1 cellular context compared by ENCODE assay signal in genomic region chr21:39720126-39720778, GRCh38.
TF ChIP-seq lines count a peak whose summit lies in the region.

No MANE protein-coding gene starts in this region.

TF ChIP-seq in GM23338, 12 proteins besides CTCF, POLR2A, EP300 and RAD21 (continued from another document):
- TF ChIP-seq ZNF331 (CRISPR knock-in tag; IDR thresholded peaks at IDR 0.05; ENCODE audit: low read depth) = no peak
- no peak for TF ChIP-seq REST (IDR thresholded peaks at IDR 0.05; ENCODE audit: unreplicated experiment)
- no peak for TF ChIP-seq EZH2 (IDR thresholded peaks at IDR 0.05; ENCODE audit: low read depth, unreplicated experiment)
- no peak for TF ChIP-seq ZNF114 (CRISPR knock-in tag; IDR thresholded peaks at IDR 0.05)
- TF ChIP-seq ZNF462 (CRISPR knock-in tag; IDR thresholded peaks at IDR 0.05) = no peak
- no peak for TF ChIP-seq EZH2phosphoT487 (IDR thresholded peaks at IDR 0.05; ENCODE audit: unreplicated experiment)
- no peak for TF ChIP-seq JUNB (IDR thresholded peaks at IDR 0.05; ENCODE audit: unreplicated experiment)
- TF ChIP-seq CREB1 (CRISPR knock-in tag; IDR thresholded peaks at IDR 0.05; ENCODE audit: low read depth) = no peak
- no peak for TF ChIP-seq STAT1 (IDR thresholded peaks at IDR 0.05; ENCODE audit: unreplicated experiment)
